Comparison of ENCODE assay signal across 14 cellular contexts in the genomic region with DNA sequence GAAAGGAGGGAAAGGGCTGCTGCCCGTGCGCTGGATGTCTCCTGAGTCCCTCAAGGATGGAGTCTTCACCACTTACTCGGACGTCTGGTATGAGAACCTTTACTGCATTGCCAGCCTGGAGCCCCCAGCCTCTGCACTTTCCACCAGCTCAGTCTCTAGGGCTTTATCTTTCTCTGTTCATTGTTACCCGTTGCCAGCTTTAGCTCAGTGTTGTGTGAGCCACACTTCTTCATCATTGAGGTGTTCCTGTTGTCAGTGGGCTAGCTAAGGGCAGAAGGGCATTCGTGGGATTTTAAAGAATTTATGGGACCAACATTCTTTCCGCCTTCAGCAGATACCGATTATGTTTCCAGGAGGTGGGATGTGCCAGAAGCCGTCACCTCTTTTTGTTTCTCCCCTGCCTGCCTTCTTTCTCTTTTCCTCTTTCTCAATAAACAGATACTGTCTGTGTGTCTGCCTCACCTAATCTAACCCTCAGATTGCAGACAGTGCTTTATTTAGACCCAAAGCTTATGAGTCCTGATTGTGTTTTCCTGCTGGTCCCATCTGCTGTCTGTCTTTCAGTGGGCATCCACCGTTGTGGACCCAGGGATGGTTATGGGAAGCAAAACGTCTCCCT.
DNase-seq lines count a peak whose midpoint lies in the region; ATAC-seq and TF ChIP-seq lines count a peak whose summit lies in the region.
"Had no signal": no experiment of that assay in that cellular context is flagged by ENCODE, and none has a peak within 500 bp of the region (broad histone marks: within the 10 kb centered on the region; RNA-seq: fewer than 3 reads in every experiment).

No MANE protein-coding gene starts in this region.

- in situ Hi-C loops in gastrocnemius medialis (cut with MboI; ENCODE audit: low sequenced_read_pairs in 4 of 4): loop anchor here in 3 of 4 donors (5.0 to 10.0 kb wide), 2 partner anchors 112 to 114 kb away; no protein-coding TSS in a partner anchor

- no peak for TF ChIP-seq EP300 in ovary (IDR thresholded peaks at IDR 0.05)

- WGBS in ovary, 3 donors: 42 to 49% (median 45%) methylated on average over 11 of the region's 11 CpGs

- no peaks in the 10 kb centered on the region for H3K4me1 Mint-ChIP-seq in CD4-positive, alpha-beta T cell (ENCODE audit: low read depth)
- H3K4me1 Mint-ChIP-seq: stimulated activated memory B cell treated with anti-CD40 and anti-IgM and Interleukin-4, amounts not matched to agents 10 μg/mL and 1 μg/mL and 100 μg/mL, for 72 hours had no signal

- H3K4me3 ChIP-seq in gastrocnemius medialis (no peak overlapping the region), ovary (no peak overlapping the region)
- H3K4me3 ChIP-seq: K562 had no signal

- intact Hi-C loops in CD4-positive, alpha-beta T cell (cut with DNase I, micrococcal nuclease): no loop called here
- intact Hi-C loops in gastrocnemius medialis (cut with DNase I; ENCODE audit: low total_unique reads) (loop anchor here (1.0 to 5.0 kb wide), 3 partner anchors 64 to 111 kb away; partner anchors contain the start of gene PGPEP1L), ovary (cut with DNase I) (no loop called here)

- H3K4me1 ChIP-seq in gastrocnemius medialis (peaks cover 51 to 65% of the 10 kb centered on the region in 2 donors), ovary (ENCODE audit: insufficient read depth) (peaks cover 12% of the 10 kb centered on the region)

- no peak for DNase-seq in CD4-positive, alpha-beta T cell
- DNase-seq in amniotic epithelial cell (ENCODE audit: low read depth) (peak; percentile 58), gastrocnemius medialis (no peak), NCI-H82 treated with DMSO at 0.1 percent for 48 hours (lab: John Stamatoyannopoulos, UW; ENCODE audit: unreplicated experiment) (no peak), ovary (no peak)
- DNase-seq: activated CD8-positive, alpha-beta T cell treated with anti-CD3 and anti-CD28 coated beads, Interleukin-2, amount 10 ng/mL, durations not matched to agents 7 days and 5 days; aorta; NCI-H1417 treated with DMSO at 0.1 percent for 48 hours; NCI-H2227 treated with DMSO at 0.1 percent for 48 hours had no signal

- no peaks in the 10 kb centered on the region for H3K27me3 ChIP-seq in CD4-positive, alpha-beta T cell (ENCODE audit: control insufficient read depth, insufficient read depth, low read length)
- H3K27me3 ChIP-seq in layer of hippocampus (ENCODE audit: control insufficient read depth, insufficient read depth, low read length): no peaks in the 10 kb centered on the region
- H3K27me3 ChIP-seq in gastrocnemius medialis: no peaks in the 10 kb centered on the region
- H3K27me3 ChIP-seq in ovary: no peaks in the 10 kb centered on the region

- peaks cover 83% of the 10 kb centered on the region for H3K36me3 Mint-ChIP-seq in CD4-positive, alpha-beta T cell (ENCODE audit: low read depth)

- peak in 1 of 2 donors; percentile 46 for TF ChIP-seq POLR2A in gastrocnemius medialis (IDR thresholded peaks at IDR 0.05)
- TF ChIP-seq POLR2A in ovary (IDR thresholded peaks at IDR 0.05): no peak

- H3K36me3 ChIP-seq in gastrocnemius medialis (peaks cover 0 to 27% of the 10 kb centered on the region in 2 donors), ovary (no peaks in the 10 kb centered on the region)

- ATAC-seq in CD4-positive, alpha-beta T cell (ENCODE audit: poor library complexity): no peak
- ATAC-seq in gastrocnemius medialis (peak; percentile 54 to 61), GM19023 (IDR thresholded peaks at IDR 0.05; ENCODE audit: unreplicated experiment) (no peak), GM21447 (IDR thresholded peaks at IDR 0.05; ENCODE audit: unreplicated experiment) (no peak)
- ATAC-seq: activated CD8-positive, alpha-beta T cell treated with anti-CD3 and anti-CD28 coated beads, Interleukin-2, amount 10 ng/mL, durations not matched to agents 7 days and 5 days; K562; stimulated activated memory B cell treated with anti-CD40 and anti-IgM and Interleukin-4, amounts not matched to agents 10 μg/mL and 1 μg/mL and 100 μg/mL, for 72 hours had no signal

- POLR2A ChIA-PET in CD4-positive, alpha-beta T cell (lab: Charles Lee): no interaction called here

- H3K27ac ChIP-seq in CD4-positive, alpha-beta T cell (ENCODE audit: low read depth, low read length): no peak overlapping the region
- peak overlapping the region; percentile 49 for H3K27ac ChIP-seq in layer of hippocampus (ENCODE audit: low read depth, low read length)
- peak overlapping the region; percentile 82 to 96 (median 90) for H3K27ac ChIP-seq in gastrocnemius medialis
- H3K27ac ChIP-seq in ovary: peak overlapping the region in 1 of 2 donors; percentile 57

- H3K27me3 Mint-ChIP-seq in CD4-positive, alpha-beta T cell: no peaks in the 10 kb centered on the region
- H3K27me3 Mint-ChIP-seq: stimulated activated memory B cell treated with anti-CD40 and anti-IgM and Interleukin-4, amounts not matched to agents 10 μg/mL and 1 μg/mL and 100 μg/mL, for 72 hours had no signal

- H3K9me3 Mint-ChIP-seq in CD4-positive, alpha-beta T cell: no peaks in the 10 kb centered on the region
- H3K9me3 Mint-ChIP-seq: stimulated activated memory B cell treated with anti-CD40 and anti-IgM and Interleukin-4, amounts not matched to agents 10 μg/mL and 1 μg/mL and 100 μg/mL, for 72 hours had no signal

- H3K4me3 Mint-ChIP-seq in CD4-positive, alpha-beta T cell: no peak overlapping the region
- H3K4me3 Mint-ChIP-seq: activated CD8-positive, alpha-beta T cell treated with anti-CD3 and anti-CD28 coated beads, Interleukin-2, amount 10 ng/mL, durations not matched to agents 7 days and 5 days; stimulated activated memory B cell treated with anti-CD40 and anti-IgM and Interleukin-4, amounts not matched to agents 10 μg/mL and 1 μg/mL and 100 μg/mL, for 72 hours had no signal

- CTCF ChIA-PET in CD4-positive, alpha-beta T cell (lab: Charles Lee): no interaction called here

- no peaks in the 10 kb centered on the region for H3K9me3 ChIP-seq in CD4-positive, alpha-beta T cell (ENCODE audit: control insufficient read depth, low read length)
- H3K9me3 ChIP-seq in gastrocnemius medialis (no peaks in the 10 kb centered on the region), ovary (no peaks in the 10 kb centered on the region)

- TF ChIP-seq CTCF in CD4-positive, alpha-beta T cell (IDR thresholded peaks at IDR 0.05): no peak
- TF ChIP-seq CTCF in gastrocnemius medialis (IDR thresholded peaks at IDR 0.05 in 4 of 5, conservative IDR thresholded peaks at IDR 0.05 in 1 of 5) (no peak), ovary (IDR thresholded peaks at IDR 0.05) (no peak)

- H3K27ac Mint-ChIP-seq in CD4-positive, alpha-beta T cell: peak overlapping the region; percentile 33
- H3K27ac Mint-ChIP-seq: activated CD8-positive, alpha-beta T cell treated with anti-CD3 and anti-CD28 coated beads, Interleukin-2, amount 10 ng/mL, durations not matched to agents 7 days and 5 days; stimulated activated memory B cell treated with anti-CD40 and anti-IgM and Interleukin-4, amounts not matched to agents 10 μg/mL and 1 μg/mL and 100 μg/mL, for 72 hours had no signal

Comparison
In these comparisons a context has a peak if more than half of its experiments do, and no peak if none do; other contexts are left out.
1. ATAC-seq: peak in gastrocnemius medialis (2 of 2); none in CD4-positive, alpha-beta T cell (single experiment), GM19023 (single experiment) and GM21447 (single experiment).